In genomic region chr1:97467445-97467844, GRCh38 we compare ENCODE assay signal across 17 cellular contexts.
DNase-seq lines count a peak whose midpoint lies in the region; ATAC-seq and TF ChIP-seq lines count a peak whose summit lies in the region.
"Had no signal": no experiment of that assay in that cellular context is flagged by ENCODE, and none has a peak within 500 bp of the region (broad histone marks: within the 10 kb centered on the region; RNA-seq: fewer than 3 reads in every experiment).

No MANE protein-coding gene starts in this region.

- H3K36me3 ChIP-seq in PC-9 (ENCODE audit: low read depth): no peaks in the 10 kb centered on the region
- no peaks in the 10 kb centered on the region for H3K36me3 ChIP-seq in endodermal cell (ENCODE audit: control insufficient read depth, insufficient read depth, low read length)
- no peaks in the 10 kb centered on the region for H3K36me3 ChIP-seq in right lobe of liver
- no peaks in the 10 kb centered on the region for H3K36me3 ChIP-seq in adrenal gland (replicated peaks in 1 of 2)
- H3K36me3 ChIP-seq in psoas muscle (ENCODE audit: insufficient read depth in 1 of 2, low read depth in 1 of 2): no peaks in the 10 kb centered on the region
- H3K36me3 ChIP-seq: HAP-1 had no signal

- CTCF ChIA-PET in PC-9 (lab: Charles Lee): no interaction called here

- no peak overlapping the region for H3K4me2 ChIP-seq in PC-9

- no peak for TF ChIP-seq CTCF in PC-9 (conservative IDR thresholded peaks at IDR 0.05)
- TF ChIP-seq CTCF in endodermal cell (conservative IDR thresholded peaks at IDR 0.05): no peak
- TF ChIP-seq CTCF in right lobe of liver (IDR thresholded peaks at IDR 0.05): no peak
- TF ChIP-seq CTCF in adrenal gland (IDR thresholded peaks at IDR 0.05): no peak
- TF ChIP-seq CTCF in psoas muscle (IDR thresholded peaks at IDR 0.05): no peak

- no peak overlapping the region for H3K9ac ChIP-seq in endodermal cell (ENCODE audit: extremely low read depth, low read length, poor library complexity, severe bottlenecking)

- peaks cover 6% of the 10 kb centered on the region for H3K4me1 Mint-ChIP-seq in endodermal cell

- POLR2A ChIA-PET in PC-9 (lab: Charles Lee; ENCODE audit: unreplicated experiment): no interaction called here

- no peaks in the 10 kb centered on the region for H3K27me3 Mint-ChIP-seq in endodermal cell (ENCODE audit: insufficient read depth)
- H3K27me3 Mint-ChIP-seq: CD4-positive, alpha-beta T cell had no signal

- H3K4me3 ChIP-seq in PC-9 (no peak overlapping the region), endodermal cell (ENCODE audit: low read length) (peak overlapping the region; percentile 59), right lobe of liver (no peak overlapping the region), adrenal gland (no peak overlapping the region), psoas muscle (no peak overlapping the region)
- H3K4me3 ChIP-seq: HAP-1, K562 had no signal

- 0 out of 2 replicates have a peak overlapping the region, but pooled peaks have one; percentile 18 for H2AFZ ChIP-seq in PC-9

- 94% methylated on average over 2 of the region's 2 CpGs; no CpG with 5 or more reads in 1 of the 2 experiments for WGBS in endodermal cell (ENCODE audit: insufficient coverage in 1 of 2, insufficient read length in 1 of 2), 2 experiments
- 42% methylated on average over 2 of the region's 2 CpGs for WGBS in right lobe of liver (ENCODE audit: insufficient coverage, low coverage, low lambda C conversion rate, missing lambda C conversion rate)
- 88 to 100% (median 98%) methylated on average over 2 of the region's 2 CpGs for WGBS in adrenal gland, 4 donors
- WGBS in psoas muscle, 3 donors: 84 to 87% (median 84%) methylated on average over 2 of the region's 2 CpGs

- no peaks in the 10 kb centered on the region for H3K79me2 ChIP-seq in PC-9 (ENCODE audit: low read depth)

- no peaks in the 10 kb centered on the region for H3F3A ChIP-seq in PC-9 (ENCODE audit: insufficient read depth, low read depth)

- no peaks in the 10 kb centered on the region for H3K27me3 ChIP-seq in PC-9 (ENCODE audit: insufficient read depth, low read depth)
- no peaks in the 10 kb centered on the region for H3K27me3 ChIP-seq in endodermal cell (ENCODE audit: control insufficient read depth, insufficient read depth, low read length, poor library complexity, severe bottlenecking)
- H3K27me3 ChIP-seq in right lobe of liver: no peaks in the 10 kb centered on the region
- no peaks in the 10 kb centered on the region for H3K27me3 ChIP-seq in adrenal gland
- H3K27me3 ChIP-seq in psoas muscle (ENCODE audit: insufficient read depth in 3 of 3, low read length in 2 of 3): no peaks in the 10 kb centered on the region

- ATAC-seq in right lobe of liver: peak; percentile 42 to 62 (median 59)
- ATAC-seq in GM21360 (IDR thresholded peaks at IDR 0.05; ENCODE audit: unreplicated experiment): no peak
- ATAC-seq in psoas muscle: no peak
- ATAC-seq: K562 had no signal

- no peak overlapping the region for H3K4me3 Mint-ChIP-seq in endodermal cell
- H3K4me3 Mint-ChIP-seq: CD4-positive, alpha-beta T cell had no signal

- BruUV-seq in PC-9 (replicated peaks; lab: Mats Ljungman, UMichigan): no TSS peak

- no peaks in the 10 kb centered on the region for H4K20me1 ChIP-seq in PC-9 (ENCODE audit: insufficient read depth)

- DNase-seq in PC-9 (no peak), endodermal cell (no peak), right lobe of liver (no peak), Ammon's horn (ENCODE audit: low spot score) (no peak), adrenal gland (no peak), psoas muscle (no peak)
- DNase-seq: ACHN; CD4-positive, alpha-beta T cell; DMS153; DMS79; GF-D8; IMR-90 had no signal

- H3K9me3 ChIP-seq in PC-9 (ENCODE audit: insufficient read depth, low read depth): 0 out of 2 replicates have a peak, but pooled peaks cover 5% of the 10 kb centered on the region
- H3K9me3 ChIP-seq in endodermal cell (ENCODE audit: control insufficient read depth, low read length): peaks cover 20% of the 10 kb centered on the region
- no peaks in the 10 kb centered on the region for H3K9me3 ChIP-seq in right lobe of liver
- no peaks in the 10 kb centered on the region for H3K9me3 ChIP-seq in adrenal gland (replicated peaks in 1 of 3)
- H3K9me3 ChIP-seq in psoas muscle: no peaks in the 10 kb centered on the region
- H3K9me3 ChIP-seq: HAP-1 had no signal

- H3K36me3 Mint-ChIP-seq in endodermal cell (ENCODE audit: low read depth): peaks cover 11% of the 10 kb centered on the region

- H3K27ac ChIP-seq in PC-9 (no peak overlapping the region), endodermal cell (ENCODE audit: low read depth, low read length) (no peak overlapping the region), right lobe of liver (no peak overlapping the region), adrenal gland (no peak overlapping the region), psoas muscle (no peak overlapping the region)
- H3K27ac ChIP-seq: C4-2B, HL-60 had no signal

- peak overlapping the region; percentile 6 for H3K27ac Mint-ChIP-seq in endodermal cell
- H3K27ac Mint-ChIP-seq: CD4-positive, alpha-beta T cell had no signal

- peaks cover 32% of the 10 kb centered on the region for H3K9me3 Mint-ChIP-seq in endodermal cell

- no peaks in the 10 kb centered on the region for H3K9me2 ChIP-seq in PC-9 (ENCODE audit: insufficient read depth)

- H3K4me1 ChIP-seq in PC-9 (replicated peaks; ENCODE audit: insufficient read depth): no peaks in the 10 kb centered on the region
- no peaks in the 10 kb centered on the region for H3K4me1 ChIP-seq in endodermal cell (ENCODE audit: control insufficient read depth, insufficient read depth, low read length)
- peaks cover 0 to 12% (median 0%) of the 10 kb centered on the region in 4 donors for H3K4me1 ChIP-seq in right lobe of liver
- no peaks in the 10 kb centered on the region for H3K4me1 ChIP-seq in adrenal gland (replicated peaks in 1 of 2)
- H3K4me1 ChIP-seq in psoas muscle: no peaks in the 10 kb centered on the region
- H3K4me1 ChIP-seq: HAP-1 had no signal

- TF ChIP-seq POLR2A in right lobe of liver (IDR thresholded peaks at IDR 0.05): no peak
- no peak for TF ChIP-seq POLR2A in adrenal gland (IDR thresholded peaks at IDR 0.05)

- intact Hi-C loops in PC-9 (cut with micrococcal nuclease; ENCODE audit: unreplicated experiment) (no loop called here), right lobe of liver (cut with DNase I) (no loop called here), adrenal gland (cut with DNase I) (no loop called here), psoas muscle (cut with DNase I) (no loop called here)

Comparison
In these comparisons a context has a peak if more than half of its experiments do, and no peak if none do; other contexts are left out.
1. ATAC-seq: peak in right lobe of liver (4 of 4); none in GM21360 (single experiment) and psoas muscle (0 of 4).